1 cellular context compared by ENCODE assay signal in genomic region chr9:136295055-136295454, GRCh38.
TF ChIP-seq lines count a peak whose summit lies in the region.

No MANE protein-coding gene starts in this region.

TF ChIP-seq in H1, 55 proteins besides CTCF, POLR2A, EP300 and RAD21:
- TF ChIP-seq USF2 (IDR thresholded peaks at IDR 0.05; ENCODE audit: low read length) = no peak
- TF ChIP-seq ATF3 (IDR thresholded peaks at IDR 0.05; ENCODE audit: insufficient read depth, low read depth, low read length) = no peak
- TF ChIP-seq NRF1 (IDR thresholded peaks at IDR 0.05; ENCODE audit: low read depth, low read length) = no peak
- TF ChIP-seq GABPA (IDR thresholded peaks at IDR 0.05; ENCODE audit: borderline replicate concordance, insufficient read depth, low read length) = no peak
- TF ChIP-seq SAP30 (IDR thresholded peaks at IDR 0.05; ENCODE audit: insufficient read depth, insufficient replicate concordance, low read length) = no peak
- no peak for TF ChIP-seq JUN (IDR thresholded peaks at IDR 0.05; ENCODE audit: low read depth, low read length)
- TF ChIP-seq RFX5 (IDR thresholded peaks at IDR 0.05; ENCODE audit: borderline replicate concordance, low read depth, low read length) = no peak
- no peak for TF ChIP-seq CHD2 (IDR thresholded peaks at IDR 0.05; ENCODE audit: low read length)
- no peak for TF ChIP-seq SUZ12 (IDR thresholded peaks at IDR 0.05; ENCODE audit: low read length)
- TF ChIP-seq POLR2AphosphoS5 (IDR thresholded peaks at IDR 0.05; ENCODE audit: low read depth, low read length) = no peak
- TF ChIP-seq SIX5 (IDR thresholded peaks at IDR 0.05; ENCODE audit: low read depth, low read length) = no peak
- TF ChIP-seq SP4 (IDR thresholded peaks at IDR 0.05; ENCODE audit: low read length) = no peak
- TF ChIP-seq RNF2 (IDR thresholded peaks at IDR 0.05; ENCODE audit: borderline replicate concordance, low read depth, low read length, missing control alignments, poor library complexity, severe bottlenecking) = no peak
- TF ChIP-seq RBBP5 (IDR thresholded peaks at IDR 0.05; ENCODE audit: borderline replicate concordance, low read depth, low read length) = no peak
- no peak for TF ChIP-seq RXRA (IDR thresholded peaks at IDR 0.05; ENCODE audit: insufficient read depth, low read depth, low read length)
- TF ChIP-seq BCL11A (IDR thresholded peaks at IDR 0.05; ENCODE audit: low read depth in 2 of 2, low read length in 2 of 2) = no peak
- TF ChIP-seq CEBPB (IDR thresholded peaks at IDR 0.05; ENCODE audit: low read depth, low read length) = no peak
- TF ChIP-seq HDAC6 (IDR thresholded peaks at IDR 0.05; ENCODE audit: low read depth, low read length) = no peak
